Comparison of ENCODE assay signal across 3 cellular contexts in the genomic region with DNA sequence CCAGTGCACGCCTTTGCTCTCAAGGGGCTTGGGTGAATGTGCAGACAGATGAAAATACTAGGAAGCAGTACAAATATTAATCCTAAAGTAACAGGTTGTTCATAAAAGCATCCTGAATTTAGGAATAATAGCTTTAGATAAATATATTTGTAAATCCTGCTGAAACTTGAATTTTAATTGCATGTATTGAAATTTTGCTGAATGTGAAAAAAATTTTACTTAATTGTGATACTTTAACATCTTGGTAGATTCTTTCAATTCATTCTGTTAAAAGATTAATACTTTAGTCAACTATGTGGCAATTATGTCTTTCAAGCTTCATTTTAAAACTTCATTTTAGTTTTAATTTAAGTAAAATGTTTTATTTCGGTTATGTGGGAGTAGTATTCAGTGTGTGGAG.
A peak's percentile ranks its signal among the peaks of the same experiment; 100 is the strongest.
TF ChIP-seq lines count a peak whose summit lies in the region.

No MANE protein-coding gene starts in this region.

TF ChIP-seq in HepG2, 621 proteins besides CTCF, POLR2A, EP300 and RAD21:
- TF ChIP-seq MAFF (IDR thresholded peaks at IDR 0.05; ENCODE audit: low read depth, low read length) (peak; percentile 33; the same call in 1 of the 2 replicates), SRY (CRISPR knock-in tag; IDR thresholded peaks at IDR 0.05) (no peak), ZNF777 (CRISPR knock-in tag; IDR thresholded peaks at IDR 0.05) (no peak), MAFK (conservative IDR thresholded peaks at IDR 0.05 in 1 of 2, IDR thresholded peaks at IDR 0.05 in 1 of 2; ENCODE audit: low read length in 2 of 2) (peak; percentile 26 to 63; a peak in 3 of 4 replicates)
- TF ChIP-seq, protein P1, sequence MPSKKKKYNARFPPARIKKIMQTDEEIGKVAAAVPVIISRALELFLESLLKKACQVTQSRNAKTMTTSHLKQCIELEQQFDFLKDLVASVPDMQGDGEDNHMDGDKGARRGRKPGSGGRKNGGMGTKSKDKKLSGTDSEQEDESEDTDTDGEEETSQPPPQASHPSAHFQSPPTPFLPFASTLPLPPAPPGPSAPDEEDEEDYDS (CRISPR knock-in tag; IDR thresholded peaks at IDR 0.05): no peak
- TF ChIP-seq, protein P2, sequence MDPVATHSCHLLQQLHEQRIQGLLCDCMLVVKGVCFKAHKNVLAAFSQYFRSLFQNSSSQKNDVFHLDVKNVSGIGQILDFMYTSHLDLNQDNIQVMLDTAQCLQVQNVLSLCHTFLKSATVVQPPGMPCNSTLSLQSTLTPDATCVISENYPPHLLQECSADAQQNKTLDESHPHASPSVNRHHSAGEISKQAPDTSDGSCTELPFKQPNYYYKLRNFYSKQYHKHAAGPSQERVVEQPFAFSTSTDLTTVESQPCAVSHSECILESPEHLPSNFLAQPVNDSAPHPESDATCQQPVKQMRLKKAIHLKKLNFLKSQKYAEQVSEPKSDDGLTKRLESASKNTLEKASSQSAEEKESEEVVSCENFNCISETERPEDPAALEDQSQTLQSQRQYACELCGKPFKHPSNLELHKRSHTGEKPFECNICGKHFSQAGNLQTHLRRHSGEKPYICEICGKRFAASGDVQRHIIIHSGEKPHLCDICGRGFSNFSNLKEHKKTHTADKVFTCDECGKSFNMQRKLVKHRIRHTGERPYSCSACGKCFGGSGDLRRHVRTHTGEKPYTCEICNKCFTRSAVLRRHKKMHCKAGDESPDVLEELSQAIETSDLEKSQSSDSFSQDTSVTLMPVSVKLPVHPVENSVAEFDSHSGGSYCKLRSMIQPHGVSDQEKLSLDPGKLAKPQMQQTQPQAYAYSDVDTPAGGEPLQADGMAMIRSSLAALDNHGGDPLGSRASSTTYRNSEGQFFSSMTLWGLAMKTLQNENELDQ (CRISPR knock-in tag; IDR thresholded peaks at IDR 0.05; ENCODE audit: borderline replicate concordance): no peak

TF ChIP-seq in K562, 482 proteins besides CTCF, POLR2A, EP300 and RAD21:
- TF ChIP-seq ZNF316 (IDR thresholded peaks at IDR 0.05) (peak; percentile 78), C11orf30 (IDR thresholded peaks at IDR 0.05; ENCODE audit: low read depth) (peak; percentile 71), MAFG (tag; conservative IDR thresholded peaks at IDR 0.05) (0 out of 2 replicates have a peak, but pooled peaks have one; percentile 27), MAFK (IDR thresholded peaks at IDR 0.05; ENCODE audit: low read length) (no peak), RBM39 (optimal IDR thresholded peaks at IDR 0.05; ENCODE audit: low read depth, low read length) (no peak)
TF ChIP-seq in K562: peak in this region for 3.

TF ChIP-seq in HEK293T, 16 proteins besides CTCF, POLR2A, EP300 and RAD21:
- TF ChIP-seq, protein P3, sequence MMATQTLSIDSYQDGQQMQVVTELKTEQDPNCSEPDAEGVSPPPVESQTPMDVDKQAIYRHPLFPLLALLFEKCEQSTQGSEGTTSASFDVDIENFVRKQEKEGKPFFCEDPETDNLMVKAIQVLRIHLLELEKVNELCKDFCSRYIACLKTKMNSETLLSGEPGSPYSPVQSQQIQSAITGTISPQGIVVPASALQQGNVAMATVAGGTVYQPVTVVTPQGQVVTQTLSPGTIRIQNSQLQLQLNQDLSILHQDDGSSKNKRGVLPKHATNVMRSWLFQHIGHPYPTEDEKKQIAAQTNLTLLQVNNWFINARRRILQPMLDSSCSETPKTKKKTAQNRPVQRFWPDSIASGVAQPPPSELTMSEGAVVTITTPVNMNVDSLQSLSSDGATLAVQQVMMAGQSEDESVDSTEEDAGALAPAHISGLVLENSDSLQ (IDR thresholded peaks at IDR 0.05): no peak
- TF ChIP-seq NFRKB (IDR thresholded peaks at IDR 0.05): no peak
- no peak for TF ChIP-seq FOXA1 (IDR thresholded peaks at IDR 0.05)
- TF ChIP-seq SUZ12 (IDR thresholded peaks at IDR 0.05): no peak
- no peak for TF ChIP-seq ELF4 (IDR thresholded peaks at IDR 0.05)
- no peak for TF ChIP-seq ARNT (IDR thresholded peaks at IDR 0.05)
- TF ChIP-seq FOXM1 (IDR thresholded peaks at IDR 0.05; ENCODE audit: borderline replicate concordance): no peak
- TF ChIP-seq CTBP1 (IDR thresholded peaks at IDR 0.05; ENCODE audit: borderline replicate concordance): no peak
- no peak for TF ChIP-seq TARDBP (IDR thresholded peaks at IDR 0.05)
- TF ChIP-seq FOXK2 (IDR thresholded peaks at IDR 0.05): no peak
- no peak for TF ChIP-seq LEF1 (IDR thresholded peaks at IDR 0.05; ENCODE audit: borderline replicate concordance)
- no peak for TF ChIP-seq BHLHE40 (IDR thresholded peaks at IDR 0.05; ENCODE audit: borderline replicate concordance)
- no peak for TF ChIP-seq HDGF (IDR thresholded peaks at IDR 0.05; ENCODE audit: borderline replicate concordance)
- TF ChIP-seq SP1 (IDR thresholded peaks at IDR 0.05): no peak
- TF ChIP-seq L3MBTL2 (conservative IDR thresholded peaks at IDR 0.05): no peak
TF ChIP-seq in HEK293T: peak in this region for 0.
